In genomic region chr19:48391100-48392005, GRCh38 we compare ENCODE assay signal across 8 cellular contexts. TPM values are rescaled to one million over a fixed set of nuclear protein-coding genes. Genes with fewer than 3 reads are reported as not detected.
DNase-seq lines count a peak whose midpoint lies in the region; ATAC-seq and TF ChIP-seq lines count a peak whose summit lies in the region.

TSS of gene KDELR1 (minus strand) at chr19:48391551. CDS start at chr19:48391358, 193 bp downstream.

- peak; percentile 98 for TF ChIP-seq CTCF in GM12865 (IDR thresholded peaks at IDR 0.05; ENCODE audit: insufficient read depth, low read depth, low read length, missing control alignments)
- TF ChIP-seq CTCF in dorsolateral prefrontal cortex (IDR thresholded peaks at IDR 0.05 in 54 of 56, conservative IDR thresholded peaks at IDR 0.05 in 2 of 56; ENCODE audit: low read depth in 1 of 56, partially characterized antibody in 56 of 56): peak; percentile 48 to 96 (median 90)
- peak; percentile 76 to 96 (median 90) for TF ChIP-seq CTCF in right lobe of liver (IDR thresholded peaks at IDR 0.05)

- peak within 1 kb of the TSS; percentile 97 for H3K4me3 ChIP-seq in GM12865 (ENCODE audit: low read depth, low read length)
- H3K4me3 ChIP-seq in dorsolateral prefrontal cortex: peak within 1 kb of the TSS; percentile 50 to 98 (median 90)
- peak within 1 kb of the TSS; percentile 86 to 96 (median 94) for H3K4me3 ChIP-seq in right lobe of liver

- DNase-seq in GM12865 (ENCODE audit: low read depth) (peak; percentile 77), NCI-H446 (lab: John Stamatoyannopoulos, UW) (peak; percentile 71 to 77), dorsolateral prefrontal cortex (peak; percentile 60 to 91 (median 80)), right lobe of liver (peak; percentile 85 to 87 (median 86))
- peak; percentile 59 to 61 for DNase-seq in activated CD4-positive, alpha-beta T cell treated with anti-CD3 and anti-CD28 coated beads, Interleukin-2, amount 50 U/mL, for 4 hours
- peak; percentile 60 to 73 for DNase-seq in stimulated activated CD4-positive, alpha-beta T cell treated with anti-CD3 and anti-CD28 coated beads, Interleukin-4, amount 100 ng/mL, for 4 hours

- H3K9me3 ChIP-seq in right lobe of liver: no peaks in the 10 kb centered on the region

- no peaks in the 10 kb centered on the region for H3K4me1 ChIP-seq in right lobe of liver

- WGBS in right lobe of liver (ENCODE audit: insufficient coverage, low coverage, low lambda C conversion rate, missing lambda C conversion rate): 5% methylated on average over 13 of the region's 42 CpGs

- TF ChIP-seq POLR2A in right lobe of liver (IDR thresholded peaks at IDR 0.05): peak; percentile 33

- peak; percentile 71 for ATAC-seq in HG02852 (IDR thresholded peaks at IDR 0.05; ENCODE audit: unreplicated experiment)
- ATAC-seq in right lobe of liver: peak; percentile 93 to 98 (median 97)
- no peak for ATAC-seq in GM21515 (IDR thresholded peaks at IDR 0.05; ENCODE audit: unreplicated experiment)

- H3K27ac ChIP-seq in dorsolateral prefrontal cortex: peak within 1 kb of the TSS in 58 of 59 donors; percentile 39 to 93 (median 81)
- peak within 1 kb of the TSS; percentile 78 to 94 (median 87) for H3K27ac ChIP-seq in right lobe of liver

- intact Hi-C loops in dorsolateral prefrontal cortex (cut with DNase I) (no loop called here), right lobe of liver (cut with DNase I) (no loop called here)

- H3K27me3 ChIP-seq in dorsolateral prefrontal cortex: peaks cover 0 to 38% (median 19%) of the 10 kb centered on the region in 45 donors
- H3K27me3 ChIP-seq in right lobe of liver: no peaks in the 10 kb centered on the region

- H3K36me3 ChIP-seq in right lobe of liver: peaks cover 0 to 26% (median 8%) of the 10 kb centered on the region in 4 donors

RNA-seq across cellular contexts. Expression of gene KDELR1, which starts in this region (rescaled TPM):
- total RNA-seq in dorsolateral prefrontal cortex (10 to 100 TPM; 45.9 to 70.8 (median 57.3) TPM), right lobe of liver (10 to 100 TPM; 69.1 to 83.1 (median 77.1) TPM)
